9 cellular contexts compared by ENCODE assay signal in the genomic region with DNA sequence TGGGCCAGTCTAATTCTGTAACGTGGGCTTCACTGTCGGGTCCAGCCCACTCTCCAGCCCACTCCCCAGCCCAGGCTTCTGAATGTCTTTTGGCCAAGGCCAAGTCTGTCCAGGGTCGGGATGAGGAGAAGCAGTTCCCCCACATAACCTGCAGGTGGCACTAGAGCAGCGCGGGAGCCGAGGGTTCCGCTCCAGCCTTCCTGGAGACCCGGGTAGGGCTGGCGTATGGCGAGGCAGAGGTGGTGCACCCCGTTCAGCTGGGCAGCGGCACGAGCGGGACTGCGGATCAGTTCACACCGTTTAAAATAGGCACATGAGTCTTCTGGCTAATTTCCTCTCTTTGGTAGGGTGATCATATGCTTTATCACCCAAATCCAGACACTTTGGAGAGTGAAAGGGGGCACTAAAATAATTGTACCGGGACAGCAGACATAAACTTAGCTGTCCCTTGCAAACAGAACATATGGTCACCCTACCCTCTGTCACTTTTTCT.
DNase-seq lines count a peak whose midpoint lies in the region; ATAC-seq and TF ChIP-seq lines count a peak whose summit lies in the region.
"Had no signal": no experiment of that assay in that cellular context is flagged by ENCODE, and none has a peak within 500 bp of the region (broad histone marks: within the 10 kb centered on the region; RNA-seq: fewer than 3 reads in every experiment).

No MANE protein-coding gene starts in this region.

- no peak overlapping the region for H3K27ac ChIP-seq in liver (ENCODE audit: low read depth in 1 of 2, low read length in 2 of 2)
- H3K27ac ChIP-seq: ovary had no signal

- H3K9ac ChIP-seq in liver (ENCODE audit: low read depth in 1 of 2, low read length in 2 of 2), result no peak overlapping the region

- no peaks in the 10 kb centered on the region for H3K9me3 ChIP-seq in liver (ENCODE audit: control insufficient read depth in 4 of 4, low read length in 3 of 4)
- H3K9me3 ChIP-seq: ovary had no signal

- DNase-seq in NCI-H510A treated with DMSO at 0.1 percent for 48 hours (lab: John Stamatoyannopoulos, UW) (peak; percentile 56), NCI-H510A (lab: John Stamatoyannopoulos, UW) (no peak), NCI-H2029 (lab: John Stamatoyannopoulos, UW) (peak; percentile 34), cerebellum (ENCODE audit: low spot score) (peak; percentile 36)
- peak; percentile 11 to 23 (median 18) for DNase-seq in stimulated activated CD4-positive, alpha-beta T cell treated with anti-CD3 and anti-CD28 coated beads, TNF-alpha, amount 100 ng/mL, for 4 hours (ENCODE audit: low read depth in 3 of 3)

- no peak overlapping the region for H3K4me3 ChIP-seq in liver (ENCODE audit: low read depth in 1 of 3, low read length in 3 of 3)
- H3K4me3 ChIP-seq: ovary had no signal

- no peaks in the 10 kb centered on the region for H3K36me3 ChIP-seq in liver (ENCODE audit: control insufficient read depth in 4 of 4, insufficient read depth in 3 of 4, low read depth in 1 of 4, low read length in 3 of 4)
- H3K36me3 ChIP-seq: ovary had no signal

- H3K27me3 ChIP-seq in liver (ENCODE audit: control insufficient read depth in 4 of 4, insufficient read depth in 4 of 4, low read length in 3 of 4), result no peaks in the 10 kb centered on the region
- H3K27me3 ChIP-seq: ovary had no signal

- whole genome bisulfite sequencing in liver, result 4% methylated on average over 17 of the region's 17 CpGs

- peak; percentile 81 to 90 for TF ChIP-seq RAD21 in liver (IDR thresholded peaks at IDR 0.05)

- peaks cover 0 to 4% (median 3%) of the 10 kb centered on the region in 4 donors for H3K4me1 ChIP-seq in liver (ENCODE audit: control insufficient read depth in 4 of 4, insufficient read depth in 4 of 4, low read length in 3 of 4)

- TF ChIP-seq CTCF in liver (IDR thresholded peaks at IDR 0.05; ENCODE audit: low read depth, low read length, missing input control), result peak; percentile 88

- ATAC-seq in HG02642 (IDR thresholded peaks at IDR 0.05; ENCODE audit: poor library complexity, unreplicated experiment), result peak; percentile 92
- ATAC-seq in activated CD4-positive, CD25-positive, alpha-beta regulatory T cell treated with anti-CD3 and anti-CD28 coated beads, Interleukin-2, amount 50 U/mL, for 24 hours, result peak; percentile 38 to 51

TF ChIP-seq in liver, 16 proteins besides CTCF, POLR2A, EP300 and RAD21:
- TF ChIP-seq FOXA2 (IDR thresholded peaks at IDR 0.05), result no peak
- TF ChIP-seq GABPA (IDR thresholded peaks at IDR 0.05 in 1 of 2, conservative IDR thresholded peaks at IDR 0.05 in 1 of 2), result no peak
- TF ChIP-seq, protein P1, sequence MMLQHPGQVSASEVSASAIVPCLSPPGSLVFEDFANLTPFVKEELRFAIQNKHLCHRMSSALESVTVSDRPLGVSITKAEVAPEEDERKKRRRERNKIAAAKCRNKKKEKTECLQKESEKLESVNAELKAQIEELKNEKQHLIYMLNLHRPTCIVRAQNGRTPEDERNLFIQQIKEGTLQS (IDR thresholded peaks at IDR 0.05), result no peak
- no peak for TF ChIP-seq RXRA (IDR thresholded peaks at IDR 0.05)
- TF ChIP-seq HNF4A (conservative IDR thresholded peaks at IDR 0.05), result no peak
- TF ChIP-seq FOXA1 (IDR thresholded peaks at IDR 0.05), result no peak
- TF ChIP-seq SP1 (IDR thresholded peaks at IDR 0.05), result no peak
- no peak for TF ChIP-seq HNF4G (IDR thresholded peaks at IDR 0.05)
- TF ChIP-seq, protein P2, sequence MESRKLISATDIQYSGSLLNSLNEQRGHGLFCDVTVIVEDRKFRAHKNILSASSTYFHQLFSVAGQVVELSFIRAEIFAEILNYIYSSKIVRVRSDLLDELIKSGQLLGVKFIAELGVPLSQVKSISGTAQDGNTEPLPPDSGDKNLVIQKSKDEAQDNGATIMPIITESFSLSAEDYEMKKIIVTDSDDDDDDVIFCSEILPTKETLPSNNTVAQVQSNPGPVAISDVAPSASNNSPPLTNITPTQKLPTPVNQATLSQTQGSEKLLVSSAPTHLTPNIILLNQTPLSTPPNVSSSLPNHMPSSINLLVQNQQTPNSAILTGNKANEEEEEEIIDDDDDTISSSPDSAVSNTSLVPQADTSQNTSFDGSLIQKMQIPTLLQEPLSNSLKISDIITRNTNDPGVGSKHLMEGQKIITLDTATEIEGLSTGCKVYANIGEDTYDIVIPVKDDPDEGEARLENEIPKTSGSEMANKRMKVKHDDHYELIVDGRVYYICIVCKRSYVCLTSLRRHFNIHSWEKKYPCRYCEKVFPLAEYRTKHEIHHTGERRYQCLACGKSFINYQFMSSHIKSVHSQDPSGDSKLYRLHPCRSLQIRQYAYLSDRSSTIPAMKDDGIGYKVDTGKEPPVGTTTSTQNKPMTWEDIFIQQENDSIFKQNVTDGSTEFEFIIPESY (IDR thresholded peaks at IDR 0.05), result no peak
- TF ChIP-seq NR2F2 (IDR thresholded peaks at IDR 0.05), result no peak
- no peak for TF ChIP-seq EGR1 (IDR thresholded peaks at IDR 0.05; ENCODE audit: low read depth in 2 of 2)
- TF ChIP-seq, protein P3, sequence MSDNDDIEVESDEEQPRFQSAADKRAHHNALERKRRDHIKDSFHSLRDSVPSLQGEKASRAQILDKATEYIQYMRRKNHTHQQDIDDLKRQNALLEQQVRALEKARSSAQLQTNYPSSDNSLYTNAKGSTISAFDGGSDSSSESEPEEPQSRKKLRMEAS (IDR thresholded peaks at IDR 0.05), result no peak
- no peak for TF ChIP-seq TAF1 (conservative IDR thresholded peaks at IDR 0.05)
- TF ChIP-seq, protein P4, sequence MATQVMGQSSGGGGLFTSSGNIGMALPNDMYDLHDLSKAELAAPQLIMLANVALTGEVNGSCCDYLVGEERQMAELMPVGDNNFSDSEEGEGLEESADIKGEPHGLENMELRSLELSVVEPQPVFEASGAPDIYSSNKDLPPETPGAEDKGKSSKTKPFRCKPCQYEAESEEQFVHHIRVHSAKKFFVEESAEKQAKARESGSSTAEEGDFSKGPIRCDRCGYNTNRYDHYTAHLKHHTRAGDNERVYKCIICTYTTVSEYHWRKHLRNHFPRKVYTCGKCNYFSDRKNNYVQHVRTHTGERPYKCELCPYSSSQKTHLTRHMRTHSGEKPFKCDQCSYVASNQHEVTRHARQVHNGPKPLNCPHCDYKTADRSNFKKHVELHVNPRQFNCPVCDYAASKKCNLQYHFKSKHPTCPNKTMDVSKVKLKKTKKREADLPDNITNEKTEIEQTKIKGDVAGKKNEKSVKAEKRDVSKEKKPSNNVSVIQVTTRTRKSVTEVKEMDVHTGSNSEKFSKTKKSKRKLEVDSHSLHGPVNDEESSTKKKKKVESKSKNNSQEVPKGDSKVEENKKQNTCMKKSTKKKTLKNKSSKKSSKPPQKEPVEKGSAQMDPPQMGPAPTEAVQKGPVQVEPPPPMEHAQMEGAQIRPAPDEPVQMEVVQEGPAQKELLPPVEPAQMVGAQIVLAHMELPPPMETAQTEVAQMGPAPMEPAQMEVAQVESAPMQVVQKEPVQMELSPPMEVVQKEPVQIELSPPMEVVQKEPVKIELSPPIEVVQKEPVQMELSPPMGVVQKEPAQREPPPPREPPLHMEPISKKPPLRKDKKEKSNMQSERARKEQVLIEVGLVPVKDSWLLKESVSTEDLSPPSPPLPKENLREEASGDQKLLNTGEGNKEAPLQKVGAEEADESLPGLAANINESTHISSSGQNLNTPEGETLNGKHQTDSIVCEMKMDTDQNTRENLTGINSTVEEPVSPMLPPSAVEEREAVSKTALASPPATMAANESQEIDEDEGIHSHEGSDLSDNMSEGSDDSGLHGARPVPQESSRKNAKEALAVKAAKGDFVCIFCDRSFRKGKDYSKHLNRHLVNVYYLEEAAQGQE (IDR thresholded peaks at IDR 0.05), result no peak
- no peak for TF ChIP-seq YY1 (IDR thresholded peaks at IDR 0.05)
- no peak for TF ChIP-seq JUND (IDR thresholded peaks at IDR 0.05)
